1 cellular context compared by ENCODE assay signal in the genomic region with DNA sequence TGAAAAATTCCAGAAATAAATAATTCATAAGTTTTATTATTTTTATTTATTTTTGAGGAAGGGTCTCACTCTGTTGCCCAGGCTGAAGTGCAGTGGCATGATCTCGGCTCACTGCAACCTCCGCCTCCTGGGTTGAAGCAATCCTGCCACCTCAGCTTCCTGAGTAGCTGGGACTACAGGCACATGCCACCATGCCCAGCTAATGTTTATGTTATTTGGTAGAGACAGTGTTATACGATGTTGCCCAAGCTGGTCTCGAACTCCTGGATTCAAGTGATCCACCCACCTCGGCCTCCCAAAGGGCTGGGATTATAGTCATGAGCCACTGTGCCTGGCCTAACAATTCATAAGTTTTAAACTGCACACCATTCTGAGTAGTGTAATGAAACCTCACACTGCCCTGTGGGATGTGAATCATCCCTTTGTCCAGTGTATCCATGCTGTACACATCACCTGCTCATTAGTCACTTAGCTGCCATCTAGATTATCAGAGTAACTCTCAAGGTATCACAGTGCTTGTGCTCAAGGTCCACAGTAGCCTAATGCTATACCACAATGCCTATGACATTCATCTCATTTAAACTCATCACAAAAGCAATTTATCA.
TF ChIP-seq lines count a peak whose summit lies in the region.

No MANE protein-coding gene starts in this region.

TF ChIP-seq in HEK293T, 16 proteins besides CTCF, POLR2A, EP300 and RAD21 (continued from another document):
- TF ChIP-seq FOXA1 (IDR thresholded peaks at IDR 0.05): no peak
- no peak for TF ChIP-seq BHLHE40 (IDR thresholded peaks at IDR 0.05; ENCODE audit: borderline replicate concordance)
- no peak for TF ChIP-seq SP1 (IDR thresholded peaks at IDR 0.05)
- no peak for TF ChIP-seq SUZ12 (IDR thresholded peaks at IDR 0.05)
- TF ChIP-seq HDGF (IDR thresholded peaks at IDR 0.05; ENCODE audit: borderline replicate concordance): no peak
- no peak for TF ChIP-seq L3MBTL2 (conservative IDR thresholded peaks at IDR 0.05)
